ENCODE assay signal across 21 cellular contexts in the genomic region with DNA sequence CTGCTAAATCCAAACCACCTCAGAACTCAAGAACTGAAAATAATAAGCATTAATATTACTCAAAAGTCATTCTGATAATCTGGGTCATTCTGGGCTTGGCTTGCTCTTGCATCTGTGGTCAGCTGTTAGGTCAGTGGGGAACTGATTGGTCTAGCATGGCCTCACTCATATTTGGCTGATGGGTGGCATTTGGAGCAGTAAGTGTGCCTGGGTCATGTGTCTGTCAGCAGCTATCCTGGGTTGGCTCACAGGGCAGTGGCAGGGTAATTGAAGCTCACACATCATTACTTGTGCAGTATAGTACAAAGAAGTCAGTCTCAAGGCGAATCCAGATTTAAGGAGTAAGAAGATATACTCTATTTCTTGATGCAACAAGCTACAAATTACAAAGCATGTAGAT. TPM values are rescaled to one million over a fixed set of nuclear protein-coding genes. Genes with fewer than 3 reads are reported as not detected.
A peak's percentile ranks its signal among the peaks of the same experiment; 100 is the strongest.
DNase-seq lines count a peak whose midpoint lies in the region; ATAC-seq, FAIRE-seq and TF ChIP-seq lines count a peak whose summit lies in the region.
"Had no signal": no experiment of that assay in that cellular context is flagged by ENCODE, and none has a peak within 500 bp of the region (broad histone marks: within the 10 kb centered on the region; RNA-seq: fewer than 3 reads in every experiment).

No MANE protein-coding gene starts in this region.

- H3K27me3 ChIP-seq in GM23248 (replicated peaks; ENCODE audit: insufficient read depth) (no peaks in the 10 kb centered on the region), HepG2 (ENCODE audit: control insufficient read depth in 1 of 2, insufficient read depth in 2 of 2, low read length in 2 of 2) (no peaks in the 10 kb centered on the region)
- H3K27me3 ChIP-seq: left lung had no signal

- peaks cover 27% of the 10 kb centered on the region for H3K36me3 ChIP-seq in GM23248 (ENCODE audit: low read depth)
- H3K36me3 ChIP-seq in HepG2 (replicated peaks in 1 of 2; ENCODE audit: control insufficient read depth in 1 of 2, insufficient read depth in 2 of 2, low read length in 2 of 2), result peaks cover 1 to 20% of the 10 kb centered on the region in 2 experiments; a peak in 4 of 5 replicates
- H3K36me3 ChIP-seq: prostate gland had no signal

- H3K79me2 ChIP-seq in GM23248 (ENCODE audit: insufficient read depth) (peaks cover 13% of the 10 kb centered on the region; the same call in 1 of the 2 replicates), HepG2 (ENCODE audit: insufficient read depth, low read length) (no peaks in the 10 kb centered on the region)

- WGBS in GM23248 (ENCODE audit: low coverage in 1 of 2, low lambda C conversion rate in 2 of 2, missing lambda C conversion rate in 2 of 2), 2 experiments, result 96 to 100% methylated on average over 1 of the region's 1 CpG
- 95% methylated on average over 1 of the region's 1 CpG for WGBS in HepG2 (ENCODE audit: low lambda C conversion rate)

- H3K27ac Mint-ChIP-seq in brain, result peak overlapping the region in 3 of 5 experiments; percentile 62 to 86 (median 81)
- H3K27ac Mint-ChIP-seq: activated B cell treated with CpG ODN at 0.5 μM for 24 hours had no signal

- peak; percentile 41 for DNase-seq in DMS 273 (lab: John Stamatoyannopoulos, UW; ENCODE audit: unreplicated experiment)
- no peak for DNase-seq in DMS 273 treated with DMSO at 0.1 percent for 48 hours (lab: John Stamatoyannopoulos, UW)
- no peak for DNase-seq in GM23248
- DNase-seq in HepG2 (ENCODE audit: low spot score), result no peak
- no peak for DNase-seq in SKM-1 treated with dmso at 0.1 percent for 144 hours (lab: John Stamatoyannopoulos, UW; ENCODE audit: unreplicated experiment)
- DNase-seq: activated B cell treated with CpG ODN at 0.5 μM for 24 hours; activated CD8-positive, alpha-beta T cell treated with anti-CD3 and anti-CD28 coated beads for 36 hours; activated naive CD4-positive, alpha-beta T cell treated with anti-CD3 and anti-CD28 coated beads, Interleukin-2, amount 50 U/mL, for 16 hours; activated T-cell treated with anti-CD3 and anti-CD28 coated beads, Interleukin-2, amount 50 U/mL, for 1 hour; effector CD4-positive, alpha-beta T cell; EL; left lung; NCI-H146; SHP77 treated with DMSO at 0.1 percent for 48 hours; stimulated activated CD4-positive, alpha-beta T cell treated with anti-CD3 and anti-CD28 coated beads, Interleukin-4, amount 100 ng/mL, for 24 hours had no signal

- peak overlapping the region; percentile 2; the same call in 1 of the 2 replicates for H3K27ac ChIP-seq in GM23248
- H3K27ac ChIP-seq in HepG2 (ENCODE audit: extremely low read length, insufficient read depth, low read length), result no peak overlapping the region
- H3K27ac ChIP-seq: 22Rv1, left lung, prostate gland had no signal

- H3K4me2 ChIP-seq in GM23248 (ENCODE audit: unreplicated experiment) (no peak overlapping the region), HepG2 (ENCODE audit: low read depth, low read length) (no peak overlapping the region)
- H3K4me2 ChIP-seq: smooth muscle cell had no signal

- POLR2A ChIA-PET in HepG2 (lab: Yijun Ruan, JAX), result interaction anchor here (2.8 kb wide), 1 partner anchor 10 kb away, joined by 16 read pairs; the partner anchor contains the start of gene RPL37A

- no peak overlapping the region for H3K9ac ChIP-seq in GM23248
- H3K9ac ChIP-seq in HepG2 (ENCODE audit: insufficient read depth, low read depth, low read length), result no peak overlapping the region

- no TSS peak for BruUV-seq in HepG2 (replicated peaks; lab: Mats Ljungman, UMichigan)

- TF ChIP-seq POLR2A in HepG2 (IDR thresholded peaks at IDR 0.05; ENCODE audit: insufficient read depth in 1 of 2, low read depth in 2 of 2, low read length in 2 of 2), result peak; percentile 34 to 46; a peak in 1 of 4 replicates

- H3F3A ChIP-seq in GM23248 (ENCODE audit: insufficient read depth), result peaks cover 80% of the 10 kb centered on the region

- peaks cover 32% of the 10 kb centered on the region for H3K4me1 Mint-ChIP-seq in brain
- H3K4me1 Mint-ChIP-seq: activated B cell treated with CpG ODN at 0.5 μM for 24 hours had no signal

- TF ChIP-seq EP300 in HepG2 (IDR thresholded peaks at IDR 0.05; ENCODE audit: low read depth in 2 of 2, low read length in 2 of 2) (no peak), HepG2 (CRISPR knock-in tag; IDR thresholded peaks at IDR 0.05; ENCODE audit: borderline replicate concordance) (no peak)

- in situ Hi-C loops in GM23248 (cut with MboI) (no loop called here), HepG2 (cut with HindIII; ENCODE audit: extremely low pct_ligation_motif_present, low pct_unique_long_range_greater_than_20kb) (loop anchor here (25.0 kb wide), 2 partner anchors 829 to 1004 kb away; no protein-coding TSS in a partner anchor)

- FAIRE-seq in HepG2 (lab: Jason Lieb, UNC), result no peak

- TF ChIP-seq RAD21 in HepG2 (CRISPR knock-in tag; IDR thresholded peaks at IDR 0.05), result no peak

- peak overlapping the region in 1 of 5 experiments; percentile 35 for H3K4me3 Mint-ChIP-seq in brain
- H3K4me3 Mint-ChIP-seq: activated B cell treated with CpG ODN at 0.5 μM for 24 hours; activated CD8-positive, alpha-beta T cell treated with anti-CD3 and anti-CD28 coated beads for 36 hours had no signal

- intact Hi-C loops in HepG2 (cut with micrococcal nuclease; ENCODE audit: unreplicated experiment), result no loop called here

- CTCF ChIA-PET in HepG2 (lab: Yijun Ruan, JAX; ENCODE audit: low intra/inter-chr PET ratio, low total read pairs), result no interaction called here

- H3K4me3 ChIP-seq in GM23248 (no peak overlapping the region), HepG2 (replicated peaks in 1 of 3; ENCODE audit: insufficient read depth in 1 of 3, low read depth in 2 of 3, low read length in 3 of 3) (no peak overlapping the region)
- H3K4me3 ChIP-seq: left lung, prostate gland, smooth muscle cell had no signal

- H3K9me2 ChIP-seq in GM23248 (ENCODE audit: insufficient read depth), result no peaks in the 10 kb centered on the region

- H4K20me1 ChIP-seq in GM23248 (ENCODE audit: insufficient read depth), result no peaks in the 10 kb centered on the region
- peaks cover 18% of the 10 kb centered on the region for H4K20me1 ChIP-seq in HepG2 (ENCODE audit: insufficient read depth, low read length)

- no peak for TF ChIP-seq CTCF in brain (conservative IDR thresholded peaks at IDR 0.05)
- no peak for TF ChIP-seq CTCF in HepG2 (CRISPR knock-in tag; IDR thresholded peaks at IDR 0.05)

- H3K9me3 Mint-ChIP-seq in brain, result no peaks in the 10 kb centered on the region
- H3K9me3 Mint-ChIP-seq: activated B cell treated with CpG ODN at 0.5 μM for 24 hours; activated CD8-positive, alpha-beta T cell treated with anti-CD3 and anti-CD28 coated beads for 36 hours had no signal

- no peaks in the 10 kb centered on the region for H3K27me3 Mint-ChIP-seq in brain
- H3K27me3 Mint-ChIP-seq: activated B cell treated with CpG ODN at 0.5 μM for 24 hours; activated CD8-positive, alpha-beta T cell treated with anti-CD3 and anti-CD28 coated beads for 36 hours had no signal

- 0 out of 2 replicates have a peak, but pooled peaks cover 3% of the 10 kb centered on the region for H3K4me1 ChIP-seq in GM23248 (ENCODE audit: insufficient read depth)
- H3K4me1 ChIP-seq in HepG2 (ENCODE audit: insufficient read depth, low read length), result peaks cover 8% of the 10 kb centered on the region
- H3K4me1 ChIP-seq: left lung, prostate gland had no signal

- H3K9me3 ChIP-seq in GM23248 (ENCODE audit: low read depth), result no peaks in the 10 kb centered on the region
- H3K9me3 ChIP-seq in HepG2 (ENCODE audit: low read length), result no peaks in the 10 kb centered on the region
- H3K9me3 ChIP-seq: left lung, prostate gland had no signal

- H2AFZ ChIP-seq in GM23248, result no peak overlapping the region
- no peak overlapping the region for H2AFZ ChIP-seq in HepG2 (ENCODE audit: low read length)

- H3K36me3 Mint-ChIP-seq in brain, result peaks cover 52% of the 10 kb centered on the region

- ATAC-seq in HepG2 (peak; percentile 34), GM19395 (IDR thresholded peaks at IDR 0.05; ENCODE audit: unreplicated experiment) (no peak)
- no peak for ATAC-seq in activated CD4-positive, CD25-positive, alpha-beta regulatory T cell treated with anti-CD3 and anti-CD28 coated beads, Interleukin-2, amount 50 U/mL, for 24 hours
- ATAC-seq: activated CD8-positive, alpha-beta T cell treated with anti-CD3 and anti-CD28 coated beads for 36 hours; left lung had no signal

TF ChIP-seq in HepG2, 621 proteins besides CTCF, POLR2A, EP300 and RAD21 (continues in another document):
- TF ChIP-seq HES4 (CRISPR knock-in tag; IDR thresholded peaks at IDR 0.05; ENCODE audit: borderline replicate concordance) (no peak), ARHGAP35 (CRISPR knock-in tag; IDR thresholded peaks at IDR 0.05; ENCODE audit: borderline replicate concordance) (no peak), ZNF264 (CRISPR knock-in tag; IDR thresholded peaks at IDR 0.05) (no peak), ZNF34 (CRISPR knock-in tag; IDR thresholded peaks at IDR 0.05; ENCODE audit: borderline replicate concordance) (no peak), GABPB1 (CRISPR knock-in tag; IDR thresholded peaks at IDR 0.05) (no peak)

RNA-seq across cellular contexts. Expression of gene RPL37A, which starts 9.6 kb away (rescaled TPM):
- 979 and 1,006 TPM in 2 replicates for total RNA-seq in GM23248 (2014; rRNA removed; shearing (Covaris generic))
- polyA plus RNA-seq in GM23248 (2016; fragmentation: Nextera tagmentation; extraction: Ambion mirVana) (1,627 and 1,708 TPM in 2 replicates), brain (ENCODE audit: insufficient read depth, low read depth, low replicate concordance) (6,566 TPM), HepG2 (2011; rRNA removed) (7,317 and 7,910 TPM in 2 replicates)
- total RNA-seq in HepG2 (2016; rRNA removed; fragmentation: Illumina TruSeq; extraction: Trizol), result 6,902 and 7,071 TPM in 2 replicates
- 11,484 and 12,287 TPM in 2 replicates for total RNA-seq in HepG2 (2016; cell fraction: cytosol; rRNA removed; fragmentation: Illumina TruSeq; extraction: Trizol; ENCODE audit: low read depth)
- total RNA-seq in HepG2 (2016; cell fraction: insoluble cytoplasmic fraction; rRNA removed; fragmentation: Illumina TruSeq; extraction: Trizol), result 6,918 and 7,424 TPM in 2 replicates
- total RNA-seq in HepG2 (2016; cell fraction: membrane; rRNA removed; fragmentation: Illumina TruSeq; extraction: Trizol), result 16,795 and 17,457 TPM in 2 replicates
- 2,427 and 2,707 TPM in 2 replicates for total RNA-seq in HepG2 (2016; cell fraction: nucleus; rRNA removed; fragmentation: Illumina TruSeq; extraction: Trizol)
- polyA plus RNA-seq in HepG2 (2011; cell fraction: cytosol; rRNA removed), result 3,435 and 3,576 TPM in 2 replicates
- 934 and 1,174 TPM in 2 replicates for polyA plus RNA-seq in HepG2 (2011; cell fraction: nucleus; rRNA removed)
- 7,692 and 8,090 TPM in 2 replicates for polyA plus RNA-seq in HepG2 (2012)
- polyA plus RNA-seq in HepG2 (2016; cell fraction: cytosol; fragmentation: Illumina TruSeq; extraction: Trizol; ENCODE audit: low read depth), result 11,969 and 13,234 TPM in 2 replicates
- 6,005 and 6,067 TPM in 2 replicates for polyA plus RNA-seq in HepG2 (2016; cell fraction: insoluble cytoplasmic fraction; fragmentation: Illumina TruSeq; extraction: Trizol; ENCODE audit: low read depth)
- polyA plus RNA-seq in HepG2 (2016; cell fraction: membrane; fragmentation: Illumina TruSeq; extraction: Trizol; ENCODE audit: low read depth), result 14,650 and 14,956 TPM in 2 replicates
- 4,147 and 4,271 TPM in 2 replicates for polyA plus RNA-seq in HepG2 (2016; cell fraction: nucleus; fragmentation: Illumina TruSeq; extraction: Trizol; ENCODE audit: insufficient read depth, low read depth)
- 537 and 682 TPM in 2 replicates for polyA minus RNA-seq in HepG2 (2011; rRNA and poly(A)+ RNA removed; ENCODE audit: low replicate concordance)
- polyA minus RNA-seq in HepG2 (2011; cell fraction: cytosol; rRNA and poly(A)+ RNA removed), result 1,971 TPM in 2 replicates
- 601 and 721 TPM in 2 replicates for polyA minus RNA-seq in HepG2 (2011; cell fraction: nucleus; rRNA and poly(A)+ RNA removed)
